ENCODE assay signal across 18 cellular contexts in the genomic region with DNA sequence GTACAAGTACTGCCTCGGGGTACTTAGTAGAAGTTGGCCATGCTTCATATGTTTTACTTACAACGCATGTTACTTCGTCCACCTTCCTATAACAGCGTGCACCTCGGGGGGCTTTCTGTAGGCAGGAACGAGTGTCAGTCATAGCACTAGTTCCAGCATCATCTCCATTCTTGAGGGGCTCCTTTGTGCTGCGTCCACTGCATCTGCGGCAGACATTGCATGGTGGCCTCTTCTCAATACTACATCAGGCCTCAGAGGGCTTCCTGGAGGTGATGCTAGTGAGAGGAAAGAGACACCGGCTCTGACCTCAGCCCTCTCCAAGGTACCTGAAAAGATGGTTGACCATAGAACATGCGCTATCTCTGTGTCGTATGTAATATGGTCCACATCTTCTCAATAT.
"Had no signal": no experiment of that assay in that cellular context is flagged by ENCODE, and none has a peak within 500 bp of the region (broad histone marks: within the 10 kb centered on the region; RNA-seq: fewer than 3 reads in every experiment).

No MANE protein-coding gene starts in this region.

- H3K27me3 ChIP-seq: brain microvascular endothelial cell had no signal

- ATAC-seq: activated CD8-positive, alpha-beta T cell treated with anti-CD3 and anti-CD28 coated beads, Interleukin-2, amount 10 ng/mL, durations not matched to agents 7 days and 5 days; activated naive CD4-positive, alpha-beta T cell treated with anti-CD3 and anti-CD28 coated beads, Interleukin-2, amount 50 U/mL, for 72 hours; WTC11 had no signal

- H3K4me1 Mint-ChIP-seq: WTC11 had no signal

- DNase-seq: activated CD4-positive, alpha-beta T cell treated with anti-CD3 and anti-CD28 coated beads for 48 hours; activated CD4-positive, alpha-beta T cell treated with anti-CD3 and anti-CD28 coated beads, Interleukin-2, amount 50 U/mL, for 4 hours; activated CD8-positive, alpha-beta memory T cell treated with anti-CD3 and anti-CD28 coated beads, Interleukin-2, amount 50 U/mL, for 48 hours; activated CD8-positive, alpha-beta T cell treated with anti-CD3 and anti-CD28 coated beads, Interleukin-2, amount 10 ng/mL, durations not matched to agents 7 days and 5 days; activated naive CD4-positive, alpha-beta T cell treated with Interleukin-2 at 50 U/mL for 16 hours; activated T-cell treated with anti-CD3 and anti-CD28 coated beads, Interleukin-2, amount 50 U/mL, for 1 hour; brain microvascular endothelial cell; NCI-H1092; NCI-H1417; NCI-H1694; NCI-H2107; NCI-H345; NCI-H510A treated with DMSO at 0.1 percent for 48 hours; SHP77 treated with DMSO at 0.1 percent for 48 hours had no signal

- H3K27ac Mint-ChIP-seq: activated CD8-positive, alpha-beta T cell treated with anti-CD3 and anti-CD28 coated beads, Interleukin-2, amount 10 ng/mL, durations not matched to agents 7 days and 5 days; activated naive CD4-positive, alpha-beta T cell treated with anti-CD3 and anti-CD28 coated beads, Interleukin-2, amount 50 U/mL, for 72 hours; T-helper 1 cell treated with Interleukin-12 subunit alpha and Interleukin-12 subunit beta and Interleukin-4 antibody, amounts not matched to agents 30 μg/mL and 1 μg/mL, for 36 hours; WTC11 had no signal

- H3K9me3 Mint-ChIP-seq: T-helper 1 cell treated with Interleukin-12 subunit alpha and Interleukin-12 subunit beta and Interleukin-4 antibody, amounts not matched to agents 30 μg/mL and 1 μg/mL, for 36 hours had no signal

- H3K27ac ChIP-seq: brain microvascular endothelial cell, KMS-11 had no signal

- H3K9ac ChIP-seq: KMS-11 had no signal

- H3K4me2 ChIP-seq: KMS-11 had no signal

- H3K36me3 Mint-ChIP-seq: activated naive CD4-positive, alpha-beta T cell treated with anti-CD3 and anti-CD28 coated beads, Interleukin-2, amount 50 U/mL, for 72 hours had no signal

- H3K4me3 Mint-ChIP-seq: activated CD8-positive, alpha-beta T cell treated with anti-CD3 and anti-CD28 coated beads, Interleukin-2, amount 10 ng/mL, durations not matched to agents 7 days and 5 days; T-helper 1 cell treated with Interleukin-12 subunit alpha and Interleukin-12 subunit beta and Interleukin-4 antibody, amounts not matched to agents 30 μg/mL and 1 μg/mL, for 36 hours; WTC11 had no signal
